ENCODE assay signal across 9 cellular contexts in the genomic region with DNA sequence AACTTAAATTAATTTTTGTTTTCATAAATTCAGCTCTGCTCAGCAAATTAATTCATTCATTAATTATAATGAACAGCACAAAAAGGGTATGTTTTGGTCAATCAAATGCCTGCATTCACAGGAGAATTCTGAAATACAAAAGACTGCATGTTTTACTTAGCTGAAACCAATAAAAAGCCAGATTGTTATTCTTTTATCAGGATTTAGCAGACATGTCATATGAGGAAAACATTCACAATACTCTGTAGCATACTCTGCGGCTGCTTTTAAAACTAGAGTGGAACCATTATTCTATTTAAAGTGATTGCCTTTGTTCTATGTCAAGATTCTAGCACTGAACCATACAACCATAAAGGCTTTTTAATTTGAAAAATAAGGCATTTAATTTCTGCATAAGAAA. TPM values are rescaled to one million over a fixed set of nuclear protein-coding genes. Genes with fewer than 3 reads are reported as not detected.
"Had no signal": no experiment of that assay in that cellular context is flagged by ENCODE, and none has a peak within 500 bp of the region (broad histone marks: within the 10 kb centered on the region; RNA-seq: fewer than 3 reads in every experiment).

No MANE protein-coding gene starts in this region.

- H3K4me2 ChIP-seq: GM23338 had no signal

- ATAC-seq: HepG2 had no signal

- H3K27ac ChIP-seq: HL-60 had no signal

- H3K4me3 ChIP-seq: GM23338 had no signal

- FAIRE-seq: H1, H54, HepG2 had no signal

- DNase-seq: H9, HCEC 1CT, KBM-7 had no signal

RNA-seq across cellular contexts. Expression of gene CTTNBP2, which starts 19.1 kb away (rescaled TPM):
- total RNA-seq: HepG2 had no signal
- polyA plus RNA-seq: HepG2, IgD-negative memory B cell had no signal
